24 cellular contexts compared by ENCODE assay signal in genomic region chr2:158094487-158095092, GRCh38. TPM values are rescaled to one million over a fixed set of nuclear protein-coding genes. Genes with fewer than 3 reads are reported as not detected.
DNase-seq lines count a peak whose midpoint lies in the region; ATAC-seq, FAIRE-seq and TF ChIP-seq lines count a peak whose summit lies in the region.
"Had no signal": no experiment of that assay in that cellular context is flagged by ENCODE, and none has a peak within 500 bp of the region (broad histone marks: within the 10 kb centered on the region; RNA-seq: fewer than 3 reads in every experiment).

No MANE protein-coding gene starts in this region.

- no peaks in the 10 kb centered on the region for H3K79me2 ChIP-seq in HepG2 (ENCODE audit: insufficient read depth, low read length)

- no peaks in the 10 kb centered on the region for H3K36me3 Mint-ChIP-seq in HFFc6 (ENCODE audit: low read depth)

- CTCF ChIA-PET in HepG2 (lab: Yijun Ruan, JAX; ENCODE audit: low intra/inter-chr PET ratio, low total read pairs), result no interaction called here

- no peak overlapping the region for H3K27ac Mint-ChIP-seq in HFFc6
- H3K27ac Mint-ChIP-seq: activated CD8-positive, alpha-beta T cell treated with anti-CD3 and anti-CD28 coated beads for 36 hours; T-helper 1 cell treated with Interleukin-12 subunit alpha and Interleukin-12 subunit beta and Interleukin-4 antibody, amounts not matched to agents 30 μg/mL and 1 μg/mL, for 36 hours had no signal

- H3K27me3 Mint-ChIP-seq in HFFc6 (ENCODE audit: insufficient read depth), result no peaks in the 10 kb centered on the region; the same call in none of the 2 replicates
- H3K27me3 Mint-ChIP-seq: activated CD8-positive, alpha-beta T cell treated with anti-CD3 and anti-CD28 coated beads for 36 hours had no signal

- peak overlapping the region; percentile 55 for H2AFZ ChIP-seq in HepG2 (ENCODE audit: low read length)

- no TSS peak for BruUV-seq in HepG2 (replicated peaks; lab: Mats Ljungman, UMichigan)

- H3K9me3 ChIP-seq in colonic mucosa (no peaks in the 10 kb centered on the region), HepG2 (ENCODE audit: low read length) (no peaks in the 10 kb centered on the region), spleen (no peaks in the 10 kb centered on the region)
- H3K9me3 ChIP-seq: SJCRH30 had no signal

- peak; percentile 86 for ATAC-seq in HepG2
- no peak for ATAC-seq in GM18867 (IDR thresholded peaks at IDR 0.05; ENCODE audit: unreplicated experiment)
- ATAC-seq: activated CD8-positive, alpha-beta T cell treated with anti-CD3 and anti-CD28 coated beads for 36 hours; foreskin keratinocyte had no signal

- FAIRE-seq in HepG2 (lab: Jason Lieb, UNC), result peak; percentile 65

- TF ChIP-seq EP300 in HepG2 (IDR thresholded peaks at IDR 0.05; ENCODE audit: low read depth in 2 of 2, low read length in 2 of 2) (peak in 1 of 2 experiments; percentile 16; a peak in 1 of 4 replicates), HepG2 (CRISPR knock-in tag; IDR thresholded peaks at IDR 0.05; ENCODE audit: borderline replicate concordance) (no peak)

- DNase-seq in MV-4-11 (lab: John Stamatoyannopoulos, UW), result peak; percentile 38
- DNase-seq in colonic mucosa, result peak; percentile 45
- DNase-seq in HepG2 (ENCODE audit: low spot score), result peak; percentile 71
- peak; percentile 9 for DNase-seq in spleen
- DNase-seq in HFFc6, result no peak
- no peak for DNase-seq in NCI-H2196 treated with DMSO at 0.1 percent for 48 hours (lab: John Stamatoyannopoulos, UW; ENCODE audit: unreplicated experiment)
- no peak for DNase-seq in NCI-H2029 treated with DMSO at 0.1 percent for 48 hours (lab: John Stamatoyannopoulos, UW)
- DNase-seq: activated CD8-positive, alpha-beta T cell treated with anti-CD3 and anti-CD28 coated beads for 36 hours; activated naive CD4-positive, alpha-beta T cell; activated T-cell treated with anti-CD3 and anti-CD28 coated beads, Interleukin-2, amount 50 U/mL, for 1 hour; caudate nucleus; foreskin keratinocyte; hippocampal formation; midbrain; NCI-H1436; NCI-H2171; NCI-H526 treated with DMSO at 0.1 percent for 48 hours; SJCRH30; stimulated activated CD4-positive, alpha-beta T cell treated with anti-CD3 and anti-CD28 coated beads, Interleukin-12 subunit alpha, Interleukin-12 subunit beta, amount 100 ng/mL, for 4 hours; WERI-Rb-1 had no signal

- H3K4me2 ChIP-seq in HepG2 (ENCODE audit: low read depth, low read length), result peak overlapping the region; percentile 63

- no peaks in the 10 kb centered on the region for H3K9me3 Mint-ChIP-seq in HFFc6
- H3K9me3 Mint-ChIP-seq: activated CD8-positive, alpha-beta T cell treated with anti-CD3 and anti-CD28 coated beads for 36 hours; T-helper 1 cell treated with Interleukin-12 subunit alpha and Interleukin-12 subunit beta and Interleukin-4 antibody, amounts not matched to agents 30 μg/mL and 1 μg/mL, for 36 hours had no signal

- POLR2A ChIA-PET in HepG2 (lab: Yijun Ruan, JAX), result interaction anchor here (0.8 to 1.2 kb wide), 3 partner anchors 35 to 40 kb away, joined by 3 to 15 read pairs (median 4); no protein-coding TSS in a partner anchor

- H3K9ac ChIP-seq in colonic mucosa (ENCODE audit: low read depth in 2 of 2, low read length in 2 of 2) (peak overlapping the region in 1 of 2 donors; percentile 59), HepG2 (ENCODE audit: insufficient read depth, low read depth, low read length) (peak overlapping the region; percentile 50)

- no peaks in the 10 kb centered on the region for H4K20me1 ChIP-seq in HepG2 (ENCODE audit: insufficient read depth, low read length)

- H3K27ac ChIP-seq in colonic mucosa (peak overlapping the region; percentile 83), HepG2 (ENCODE audit: extremely low read length, insufficient read depth, low read length) (peak overlapping the region; percentile 61), spleen (peak overlapping the region in 1 of 8 donors; percentile 24)
- H3K27ac ChIP-seq: epithelial cell of prostate, foreskin keratinocyte, SJCRH30, WERI-Rb-1 had no signal

- no peak for TF ChIP-seq POLR2A in HepG2 (IDR thresholded peaks at IDR 0.05; ENCODE audit: insufficient read depth in 1 of 2, low read depth in 2 of 2, low read length in 2 of 2)
- no peak for TF ChIP-seq POLR2A in spleen (IDR thresholded peaks at IDR 0.05)

- in situ Hi-C loops in HepG2 (cut with HindIII; ENCODE audit: extremely low pct_ligation_motif_present, low pct_unique_long_range_greater_than_20kb), result no loop called here

- no peaks in the 10 kb centered on the region for H3K36me3 ChIP-seq in colonic mucosa
- no peaks in the 10 kb centered on the region for H3K36me3 ChIP-seq in HepG2 (replicated peaks in 1 of 2; ENCODE audit: control insufficient read depth in 1 of 2, insufficient read depth in 2 of 2, low read length in 2 of 2)
- H3K36me3 ChIP-seq in spleen, result no peaks in the 10 kb centered on the region
- H3K36me3 ChIP-seq: SJCRH30, WERI-Rb-1 had no signal

- no peaks in the 10 kb centered on the region for H3K4me1 Mint-ChIP-seq in HFFc6 (ENCODE audit: low read depth)

- H3K27me3 ChIP-seq in colonic mucosa (no peaks in the 10 kb centered on the region), HepG2 (ENCODE audit: control insufficient read depth in 1 of 2, insufficient read depth in 2 of 2, low read length in 2 of 2) (no peaks in the 10 kb centered on the region), spleen (replicated peaks in 1 of 7) (no peaks in the 10 kb centered on the region)
- H3K27me3 ChIP-seq: foreskin keratinocyte, SJCRH30 had no signal

- H3K4me1 ChIP-seq in colonic mucosa, result no peaks in the 10 kb centered on the region
- H3K4me1 ChIP-seq in HepG2 (ENCODE audit: insufficient read depth, low read length), result peaks cover 50% of the 10 kb centered on the region
- H3K4me1 ChIP-seq in spleen, result no peaks in the 10 kb centered on the region
- H3K4me1 ChIP-seq: foreskin keratinocyte, SJCRH30 had no signal

- TF ChIP-seq RAD21 in HepG2 (CRISPR knock-in tag; IDR thresholded peaks at IDR 0.05), result no peak

- TF ChIP-seq CTCF in colonic mucosa (IDR thresholded peaks at IDR 0.05), result no peak
- TF ChIP-seq CTCF in HepG2 (CRISPR knock-in tag; IDR thresholded peaks at IDR 0.05), result 0 out of 2 replicates have a peak, but pooled peaks have one; percentile 3
- no peak for TF ChIP-seq CTCF in spleen (IDR thresholded peaks at IDR 0.05 in 8 of 11, conservative IDR thresholded peaks at IDR 0.05 in 3 of 11)
- TF ChIP-seq CTCF in HFFc6 (IDR thresholded peaks at IDR 0.05), result no peak

- no peak overlapping the region for H3K4me3 Mint-ChIP-seq in HFFc6
- H3K4me3 Mint-ChIP-seq: activated CD8-positive, alpha-beta T cell treated with anti-CD3 and anti-CD28 coated beads for 36 hours; T-helper 1 cell treated with Interleukin-12 subunit alpha and Interleukin-12 subunit beta and Interleukin-4 antibody, amounts not matched to agents 30 μg/mL and 1 μg/mL, for 36 hours had no signal

- H3K4me3 ChIP-seq in colonic mucosa (no peak overlapping the region), HepG2 (replicated peaks in 1 of 3; ENCODE audit: insufficient read depth in 1 of 3, low read depth in 2 of 3, low read length in 3 of 3) (peak overlapping the region in 2 of 3 experiments; percentile 17 to 41; a peak in 2 of 6 replicates), spleen (no peak overlapping the region)
- H3K4me3 ChIP-seq: SJCRH30 had no signal

- intact Hi-C loops in colonic mucosa (cut with DNase I) (no loop called here), HepG2 (cut with micrococcal nuclease; ENCODE audit: unreplicated experiment) (loop anchor here (5.0 kb wide), 1 partner anchor 83 kb away; no protein-coding TSS in a partner anchor), spleen (cut with DNase I; ENCODE audit: low total_unique reads) (no loop called here)

- 4% methylated on average over 2 of the region's 2 CpGs for WGBS in HepG2 (ENCODE audit: low lambda C conversion rate)
- WGBS in spleen, 5 donors, result 53 to 82% (median 60%) methylated on average over 2 of the region's 2 CpGs

TF ChIP-seq in HepG2, 621 proteins besides CTCF, POLR2A, EP300 and RAD21 (continues in another document):
- TF ChIP-seq ZNF33B (CRISPR knock-in tag; IDR thresholded peaks at IDR 0.05) (no peak), HNF4G (IDR thresholded peaks at IDR 0.05; ENCODE audit: borderline replicate concordance, low read depth, low read length) (no peak), HNF4G (CRISPR knock-in tag; IDR thresholded peaks at IDR 0.05; ENCODE audit: borderline replicate concordance, low read depth) (0 out of 2 replicates have a peak, but pooled peaks have one; percentile 21)

RNA-seq across cellular contexts. Expression of gene UPP2, which starts 7.1 kb away (rescaled TPM):
- total RNA-seq in colonic mucosa (not detected), HepG2 (2016; rRNA removed; fragmentation: Illumina TruSeq; extraction: Trizol) (0.07 TPM in 1 of 2 replicates, not detected in the other), spleen (not detected)
- total RNA-seq in HepG2 (2016; cell fraction: cytosol; rRNA removed; fragmentation: Illumina TruSeq; extraction: Trizol; ENCODE audit: low read depth), result not detected in 2 replicates
- total RNA-seq in HepG2 (2016; cell fraction: insoluble cytoplasmic fraction; rRNA removed; fragmentation: Illumina TruSeq; extraction: Trizol), result 0.15 and 0.22 TPM in 2 replicates
- 0.07 and 0.19 TPM in 2 replicates for total RNA-seq in HepG2 (2016; cell fraction: membrane; rRNA removed; fragmentation: Illumina TruSeq; extraction: Trizol)
- total RNA-seq in HepG2 (2016; cell fraction: nucleus; rRNA removed; fragmentation: Illumina TruSeq; extraction: Trizol), result 0.25 TPM in 1 of 2 replicates, not detected in the other
- polyA plus RNA-seq in HepG2 (2011; rRNA removed) (0.04 and 0.28 TPM in 2 replicates), spleen (under 1 TPM in 1 of 3 donors, not detected in 2; 0.02 TPM)
- polyA plus RNA-seq in HepG2 (2011; cell fraction: cytosol; rRNA removed), result 0.07 TPM in 1 of 2 replicates, not detected in the other
- polyA plus RNA-seq in HepG2 (2011; cell fraction: nucleus; rRNA removed), result 0.09 TPM in 1 of 2 replicates, not detected in the other
- 0.13 and 0.47 TPM in 2 replicates for polyA plus RNA-seq in HepG2 (2012)
- polyA plus RNA-seq in HepG2 (2016; cell fraction: cytosol; fragmentation: Illumina TruSeq; extraction: Trizol; ENCODE audit: low read depth), result 0.06 TPM in 1 of 2 replicates, not detected in the other
- polyA plus RNA-seq in HepG2 (2016; cell fraction: insoluble cytoplasmic fraction; fragmentation: Illumina TruSeq; extraction: Trizol; ENCODE audit: low read depth), result 0.24 TPM in 1 of 2 replicates, not detected in the other
- not detected in 2 replicates for polyA plus RNA-seq in HepG2 (2016; cell fraction: membrane; fragmentation: Illumina TruSeq; extraction: Trizol; ENCODE audit: low read depth)
- not detected in 2 replicates for polyA plus RNA-seq in HepG2 (2016; cell fraction: nucleus; fragmentation: Illumina TruSeq; extraction: Trizol; ENCODE audit: insufficient read depth, low read depth)
- polyA minus RNA-seq in HepG2 (2011; rRNA and poly(A)+ RNA removed; ENCODE audit: low replicate concordance), result 0.22 TPM in 1 of 2 replicates, not detected in the other
- polyA minus RNA-seq in HepG2 (2011; cell fraction: cytosol; rRNA and poly(A)+ RNA removed), result not detected in 2 replicates
- 0.13 and 0.25 TPM in 2 replicates for polyA minus RNA-seq in HepG2 (2011; cell fraction: nucleus; rRNA and poly(A)+ RNA removed)
- not detected for total RNA-seq in HFFc6 (2021; fragmentation: NEBNext Ultra II Directional; extraction: Animal tissue kit (Norgen Biotek cat#: 25700))
- total RNA-seq: activated CD8-positive, alpha-beta T cell treated with anti-CD3 and anti-CD28 coated beads for 36 hours; foreskin keratinocyte; SJCRH30; ureter had no signal
- polyA plus RNA-seq: foreskin keratinocyte had no signal

Comparison
In these comparisons a context has a peak if more than half of its experiments do, and no peak if none do; other contexts are left out.
1. DNase-seq: peak in MV-4-11 (single experiment), colonic mucosa (single experiment), HepG2 (single experiment) and spleen (single experiment); none in HFFc6 (single experiment), NCI-H2196 treated with DMSO at 0.1 percent for 48 hours (single experiment) and NCI-H2029 treated with DMSO at 0.1 percent for 48 hours (single experiment).
2. H3K4me3 ChIP-seq: peak in HepG2 (2 of 3); none in colonic mucosa (single experiment) and spleen (0 of 8).